ENCODE assay signal across 27 cellular contexts in the genomic region with DNA sequence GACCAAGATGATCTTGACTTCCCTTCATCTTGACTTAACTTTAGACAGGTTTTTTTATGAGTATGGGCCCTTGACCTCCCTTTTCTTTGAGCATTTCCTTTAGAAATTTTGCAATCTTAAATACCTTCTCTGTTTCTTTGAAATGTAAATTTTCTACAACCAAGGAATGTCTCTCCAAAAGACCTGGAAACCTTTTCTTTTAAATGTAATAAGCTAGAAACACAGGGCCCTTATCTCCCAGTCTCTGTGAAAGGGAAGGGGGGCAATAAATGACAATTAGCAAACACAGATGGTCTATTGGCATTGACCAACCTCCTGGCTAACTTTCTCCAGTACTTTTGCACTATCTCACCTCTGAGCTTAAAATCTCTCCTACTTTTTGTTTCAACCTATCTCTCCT.
"Had no signal": no experiment of that assay in that cellular context is flagged by ENCODE, and none has a peak within 500 bp of the region (broad histone marks: within the 10 kb centered on the region; RNA-seq: fewer than 3 reads in every experiment).

No MANE protein-coding gene starts in this region.

- H3K4me1 ChIP-seq: foreskin keratinocyte, heart right ventricle, left lung, neural progenitor cell, parathyroid adenoma, right lobe of liver, suprapubic skin, transverse colon, upper lobe of right lung, uterus had no signal

- H3K36me3 ChIP-seq: esophagus muscularis mucosa, heart right ventricle, left lung, neural progenitor cell, right lobe of liver, suprapubic skin, transverse colon, upper lobe of right lung, uterus had no signal

- H3K4me3 ChIP-seq: coronary artery, esophagus muscularis mucosa, heart right ventricle, left lung, neural progenitor cell, right lobe of liver, suprapubic skin, transverse colon, upper lobe of right lung, uterus had no signal

- H3K4me1 Mint-ChIP-seq: naive thymus-derived CD4-positive, alpha-beta T cell; nephron; neural progenitor cell; stimulated activated naive CD8-positive, alpha-beta T cell treated with anti-CD3 and anti-CD28 coated beads, Interleukin-15, amount 100 ng/mL, for 72 hours had no signal

- DNase-seq: dermis blood vessel endothelial cell; effector memory CD4-positive, alpha-beta T cell; foreskin keratinocyte; glutamatergic neuron; heart right ventricle; hippocampal formation; left cardiac atrium; left lung; mesenchymal stem cell; midbrain; naive thymus-derived CD4-positive, alpha-beta T cell; right lobe of liver; small intestine; stimulated activated CD4-positive, alpha-beta T cell treated with anti-CD3 and anti-CD28 coated beads, Interleukin-15, amount 100 ng/mL, for 24 hours; stimulated activated CD4-positive, alpha-beta T cell treated with anti-CD3 and anti-CD28 coated beads, Interleukin-2, amount 100 ng/mL, for 48 hours; stimulated activated naive CD4-positive, alpha-beta T cell; stimulated activated naive CD8-positive, alpha-beta T cell treated with anti-CD3 and anti-CD28 coated beads, Interleukin-15, amount 100 ng/mL, for 72 hours; transverse colon; upper lobe of right lung; uterus had no signal

- ATAC-seq: foreskin keratinocyte; heart right ventricle; left cardiac atrium; left lung; naive thymus-derived CD4-positive, alpha-beta T cell; right lobe of liver; stimulated activated naive CD8-positive, alpha-beta T cell treated with anti-CD3 and anti-CD28 coated beads, Interleukin-15, amount 100 ng/mL, for 72 hours; upper lobe of right lung had no signal

- H3K4me2 ChIP-seq: neural progenitor cell had no signal

- H3K36me3 Mint-ChIP-seq: naive thymus-derived CD4-positive, alpha-beta T cell; neural progenitor cell had no signal

- H3K27ac Mint-ChIP-seq: naive thymus-derived CD4-positive, alpha-beta T cell; nephron; neural progenitor cell; progenitor cell of endocrine pancreas; stimulated activated naive CD8-positive, alpha-beta T cell treated with anti-CD3 and anti-CD28 coated beads, Interleukin-15, amount 100 ng/mL, for 72 hours had no signal

- H3K27me3 Mint-ChIP-seq: stimulated activated naive CD8-positive, alpha-beta T cell treated with anti-CD3 and anti-CD28 coated beads, Interleukin-15, amount 100 ng/mL, for 72 hours had no signal

- H3K79me2 ChIP-seq: parathyroid adenoma had no signal

- H3K27me3 ChIP-seq: esophagus muscularis mucosa, heart right ventricle, left lung, neural progenitor cell, right lobe of liver, suprapubic skin, transverse colon, upper lobe of right lung, uterus had no signal

- H3K9me3 ChIP-seq: right lobe of liver, suprapubic skin, transverse colon, upper lobe of right lung, uterus had no signal

- H3K9ac ChIP-seq: neural progenitor cell, parathyroid adenoma had no signal

- H3K4me3 Mint-ChIP-seq: naive thymus-derived CD4-positive, alpha-beta T cell; nephron; neural progenitor cell; stimulated activated naive CD8-positive, alpha-beta T cell treated with anti-CD3 and anti-CD28 coated beads, Interleukin-15, amount 100 ng/mL, for 72 hours had no signal

- H3K27ac ChIP-seq: coronary artery, esophagus muscularis mucosa, foreskin keratinocyte, heart right ventricle, left lung, neural progenitor cell, parathyroid adenoma, right lobe of liver, suprapubic skin, transverse colon, upper lobe of right lung, uterus had no signal
